ENCODE assay signal across 8 cellular contexts in the genomic region with DNA sequence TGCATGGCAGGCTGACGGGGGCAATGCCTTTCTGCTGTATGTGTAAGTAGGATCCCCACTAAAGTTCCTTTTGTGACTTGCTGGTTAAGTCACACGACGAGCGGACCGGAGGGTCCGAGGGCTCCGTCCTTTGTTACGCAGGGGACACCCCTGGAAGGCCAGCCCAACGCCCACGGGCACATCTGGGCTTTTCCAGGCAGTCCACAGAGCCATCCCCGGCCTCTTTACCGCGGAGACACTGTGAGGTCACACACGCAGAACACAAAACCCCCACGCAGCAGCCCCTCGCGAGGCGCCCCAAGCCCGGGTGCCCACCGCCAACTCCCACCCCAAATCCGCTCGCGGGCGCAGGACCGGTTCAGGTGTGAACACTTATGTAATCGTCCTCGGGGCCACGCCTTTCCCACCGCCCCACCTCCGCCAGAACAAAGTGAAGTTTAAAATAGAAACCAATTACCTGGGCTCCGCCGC. TPM values are rescaled to one million over a fixed set of nuclear protein-coding genes. Genes with fewer than 3 reads are reported as not detected.
DNase-seq lines count a peak whose midpoint lies in the region; ATAC-seq and TF ChIP-seq lines count a peak whose summit lies in the region.

No MANE protein-coding gene starts in this region.

- H2AFZ ChIP-seq in PC-3 (ENCODE audit: low read length), result peak overlapping the region; percentile 49

- H3K27me3 ChIP-seq in PC-3 (ENCODE audit: low read length), result peaks cover 83% of the 10 kb centered on the region
- H3K27me3 ChIP-seq in spleen (replicated peaks in 1 of 7), result peaks cover 0 to 47% (median 3%) of the 10 kb centered on the region in 7 donors

- H3K9me3 ChIP-seq in PC-3 (ENCODE audit: low read length), result no peaks in the 10 kb centered on the region
- H3K9me3 ChIP-seq in iPS-18c (ENCODE audit: control insufficient read depth, insufficient read depth, low read length), result no peaks in the 10 kb centered on the region
- H3K9me3 ChIP-seq in spleen, result no peaks in the 10 kb centered on the region

- H3K27ac ChIP-seq in PC-3 (ENCODE audit: low read length) (no peak overlapping the region), spleen (peak overlapping the region in 7 of 8 donors; percentile 66 to 97 (median 90))

- WGBS in spleen, 5 donors, result 0 to 3% (median 1%) methylated on average over 21 to 32 of the region's 32 CpGs

- CTCF ChIA-PET in PC-3 (lab: Charles Lee), result no interaction called here

- H4K20me1 ChIP-seq in PC-3 (ENCODE audit: low read length), result no peaks in the 10 kb centered on the region

- H3K4me3 ChIP-seq in PC-3 (ENCODE audit: low read length) (peak overlapping the region; percentile 55), iPS-18c (ENCODE audit: insufficient read depth, low read depth, low read length) (peak overlapping the region; percentile 63), spleen (peak overlapping the region; percentile 42 to 90 (median 59))

- no peak for TF ChIP-seq CTCF in PC-3 (conservative IDR thresholded peaks at IDR 0.05; ENCODE audit: low read depth, low read length)
- no peak for TF ChIP-seq CTCF in spleen (IDR thresholded peaks at IDR 0.05 in 8 of 11, conservative IDR thresholded peaks at IDR 0.05 in 3 of 11)

- no peak for TF ChIP-seq POLR2A in spleen (IDR thresholded peaks at IDR 0.05)

- no TSS peak for BruUV-seq in PC-3 (replicated peaks; lab: Mats Ljungman, UMichigan)

- no peaks in the 10 kb centered on the region for H3K9me2 ChIP-seq in PC-3 (replicated peaks; ENCODE audit: low read length)

- intact Hi-C loops in PC-3 (cut with micrococcal nuclease), result loop anchor here (5.0 kb wide), 1 partner anchor 38 kb away; no protein-coding TSS in a partner anchor
- intact Hi-C loops in spleen (cut with DNase I; ENCODE audit: low total_unique reads), result no loop called here

- H3K36me3 ChIP-seq in PC-3 (ENCODE audit: low read depth, low read length), result no peaks in the 10 kb centered on the region
- H3K36me3 ChIP-seq in spleen, result no peaks in the 10 kb centered on the region

- peak overlapping the region; percentile 76 for H3K4me2 ChIP-seq in PC-3 (ENCODE audit: low read length)

- H3K4me1 ChIP-seq in PC-3 (ENCODE audit: insufficient read depth, low read length) (no peaks in the 10 kb centered on the region), spleen (peaks cover 8 to 89% (median 57%) of the 10 kb centered on the region in 6 donors)

- no peaks in the 10 kb centered on the region for H3K79me2 ChIP-seq in PC-3 (ENCODE audit: low read length)

- DNase-seq in NCI-H526 (lab: John Stamatoyannopoulos, UW), result peak; percentile 15 to 47
- DNase-seq in NCI-H526 treated with DMSO at 0.1 percent for 48 hours (lab: John Stamatoyannopoulos, UW), result no peak
- no peak for DNase-seq in PC-3
- DNase-seq in astrocyte of the hippocampus (ENCODE audit: low read depth, low spot score), result peak; percentile 49
- peak; percentile 92 for DNase-seq in spleen
- no peak for DNase-seq in A172 (ENCODE audit: low spot score)

- ATAC-seq in PC-3 (0 out of 2 replicates have a peak, but pooled peaks have one; percentile 8), GM18909 (IDR thresholded peaks at IDR 0.05; ENCODE audit: poor library complexity, unreplicated experiment) (no peak)

- POLR2A ChIA-PET in PC-3 (lab: Charles Lee; ENCODE audit: unreplicated experiment), result no interaction called here

- no peaks in the 10 kb centered on the region for H3F3A ChIP-seq in PC-3 (ENCODE audit: low read length, unreplicated experiment)

- H3K9ac ChIP-seq in PC-3 (ENCODE audit: low read length), result no peak overlapping the region

RNA-seq across cellular contexts. Expression of gene ZNF516, which starts 4.3 kb away (rescaled TPM):
- 1.7 and 4.0 TPM in 2 replicates for total RNA-seq in PC-3 (2014; rRNA removed)
- total RNA-seq in spleen, result 10 to 100 TPM; 20.8 to 58.4 (median 41.1) TPM
- polyA plus RNA-seq in spleen, result 1 to 10 TPM; 4.5 to 8.7 (median 4.9) TPM
- 2.1 and 4.8 TPM in 2 replicates for total RNA-seq in A172 (2014; rRNA removed; shearing (Covaris generic))

Comparison
In these comparisons a context has a peak if more than half of its experiments do, and no peak if none do; other contexts are left out.
1. DNase-seq: peak in NCI-H526 (2 of 2), astrocyte of the hippocampus (single experiment) and spleen (single experiment); none in NCI-H526 treated with DMSO at 0.1 percent for 48 hours (single experiment), PC-3 (single experiment) and A172 (single experiment).
2. Peak in every context shown above with its lines, with median percentiles within 50 percentile points of each other: H3K4me3 ChIP-seq.